20 cellular contexts compared by ENCODE assay signal in genomic region chr2:77767388-77768076, GRCh38.
DNase-seq lines count a peak whose midpoint lies in the region; ATAC-seq, FAIRE-seq and TF ChIP-seq lines count a peak whose summit lies in the region.
"Had no signal": no experiment of that assay in that cellular context is flagged by ENCODE, and none has a peak within 500 bp of the region (broad histone marks: within the 10 kb centered on the region; RNA-seq: fewer than 3 reads in every experiment).

No MANE protein-coding gene starts in this region.

- no peak overlapping the region for H3K23ac ChIP-seq in H1 (ENCODE audit: insufficient read length)

- ATAC-seq in lung (ENCODE audit: insufficient read depth, low FRiP score) (peak; percentile 11), upper lobe of left lung (ENCODE audit: low FRiP score in 2 of 2) (peak; percentile 21 to 59), Right ventricle myocardium superior (ENCODE audit: poor library complexity) (no peak)
- ATAC-seq: GM23338 had no signal

- no peaks in the 10 kb centered on the region for H3K27me3 ChIP-seq in H1 (replicated peaks in 1 of 4; ENCODE audit: control insufficient read depth in 3 of 4, extremely low read depth in 1 of 4, insufficient read depth in 3 of 4, low read length in 3 of 4)
- H3K27me3 ChIP-seq in lung (ENCODE audit: control insufficient read depth, insufficient read depth) = no peaks in the 10 kb centered on the region
- no peaks in the 10 kb centered on the region for H3K27me3 ChIP-seq in upper lobe of left lung
- H3K27me3 ChIP-seq in MG63 = no peaks in the 10 kb centered on the region; the same call in 1 of the 2 replicates

- no peak overlapping the region for H3K9ac ChIP-seq in H1 (replicated peaks in 1 of 4; ENCODE audit: extremely low read depth in 1 of 4, low read depth in 3 of 4, low read length in 3 of 4)

- H3K14ac ChIP-seq in H1 (ENCODE audit: insufficient read length) = no peak overlapping the region

- TF ChIP-seq EP300 in H1 (IDR thresholded peaks at IDR 0.05; ENCODE audit: borderline replicate concordance in 1 of 2, low read depth in 2 of 2, low read length in 2 of 2) = no peak
- no peak for TF ChIP-seq EP300 in upper lobe of left lung (IDR thresholded peaks at IDR 0.05)

- H3K9me3 ChIP-seq in H1 (ENCODE audit: insufficient read depth in 2 of 2, low read depth in 1 of 2, low read length in 1 of 2) (0 out of 4 replicates have a peak, but pooled peaks cover under 1 to 2% of the 10 kb centered on the region in 2 experiments), lung (ENCODE audit: control insufficient read depth in 2 of 2, insufficient read depth in 1 of 2, low read length in 1 of 2) (peaks cover 0 to 7% of the 10 kb centered on the region in 2 donors), upper lobe of left lung (peaks cover 0 to 1% (median 0%) of the 10 kb centered on the region in 4 donors), MG63 (no peaks in the 10 kb centered on the region)
- H3K9me3 ChIP-seq: HAP-1 had no signal

- TF ChIP-seq CTCF in H1 (IDR thresholded peaks at IDR 0.05; ENCODE audit: control extremely low read depth in 1 of 3, insufficient read depth in 1 of 3, low read depth in 1 of 3, low read length in 3 of 3) = no peak
- no peak for TF ChIP-seq CTCF in lung (IDR thresholded peaks at IDR 0.05; ENCODE audit: control extremely low read depth, extremely low read depth)
- no peak for TF ChIP-seq CTCF in upper lobe of left lung (IDR thresholded peaks at IDR 0.05)

- no peaks in the 10 kb centered on the region for H3K36me3 ChIP-seq in H1 (ENCODE audit: control insufficient read depth in 2 of 4, insufficient read depth in 4 of 4, low read length in 3 of 4)
- no peaks in the 10 kb centered on the region for H3K36me3 ChIP-seq in lung (ENCODE audit: control insufficient read depth in 2 of 2, insufficient read depth in 2 of 2, low read length in 2 of 2)
- no peaks in the 10 kb centered on the region for H3K36me3 ChIP-seq in upper lobe of left lung
- no peaks in the 10 kb centered on the region for H3K36me3 ChIP-seq in MG63
- H3K36me3 ChIP-seq: HAP-1 had no signal

- H3K4me3 ChIP-seq in H1 (ENCODE audit: extremely low read depth in 1 of 4, insufficient read depth in 2 of 4, low read depth in 3 of 4, low read length in 4 of 4) = no peak overlapping the region
- no peak overlapping the region for H3K4me3 ChIP-seq in lung
- no peak overlapping the region for H3K4me3 ChIP-seq in upper lobe of left lung
- H3K4me3 ChIP-seq in MG63 = no peak overlapping the region
- H3K4me3 ChIP-seq: GM23338, HAP-1 had no signal

- no peak overlapping the region for H2BK20ac ChIP-seq in H1 (ENCODE audit: low read length)

- H4K20me1 ChIP-seq in H1 (replicated peaks in 1 of 2; ENCODE audit: control insufficient read depth in 1 of 2, insufficient read depth in 2 of 2, low read length in 2 of 2) = no peaks in the 10 kb centered on the region

- no peak for TF ChIP-seq POLR2A in H1 (IDR thresholded peaks at IDR 0.05; ENCODE audit: control extremely low read depth in 1 of 2, low read depth in 2 of 2, low read length in 2 of 2)
- TF ChIP-seq POLR2A in upper lobe of left lung (IDR thresholded peaks at IDR 0.05) = no peak

- no peak overlapping the region for H4K8ac ChIP-seq in H1 (ENCODE audit: extremely low read depth, insufficient read depth, low read length)

- H4K5ac ChIP-seq in H1 (ENCODE audit: insufficient read length, low read depth, low read length) = no peak overlapping the region

- H2BK15ac ChIP-seq in H1 (ENCODE audit: low read length) = no peak overlapping the region

- H2BK120ac ChIP-seq in H1 (replicated peaks; ENCODE audit: low read depth, low read length) = no peak overlapping the region

- no peaks in the 10 kb centered on the region for H3K79me1 ChIP-seq in H1 (ENCODE audit: low read depth, low read length)

- no peak overlapping the region; the same call in 1 of the 2 replicates for H2BK5ac ChIP-seq in H1 (ENCODE audit: low read depth, low read length)

- H3K79me2 ChIP-seq in H1 (ENCODE audit: control insufficient read depth in 1 of 2, insufficient read depth in 2 of 2, low read length in 2 of 2) = no peaks in the 10 kb centered on the region

- TF ChIP-seq RAD21 in H1 (IDR thresholded peaks at IDR 0.05 in 1 of 2, conservative IDR thresholded peaks at IDR 0.05 in 1 of 2; ENCODE audit: low read depth in 2 of 2, low read length in 2 of 2) = no peak

- H3K4me1 ChIP-seq in H1 (replicated peaks in 1 of 4; ENCODE audit: control insufficient read depth in 3 of 4, insufficient read depth in 4 of 4, low read length in 3 of 4) (no peaks in the 10 kb centered on the region), lung (ENCODE audit: control insufficient read depth in 2 of 2, insufficient read depth in 2 of 2, low read length in 2 of 2) (no peaks in the 10 kb centered on the region), upper lobe of left lung (no peaks in the 10 kb centered on the region)
- H3K4me1 ChIP-seq: HAP-1 had no signal

- peak overlapping the region; percentile 32; the same call in 1 of the 2 replicates for H2AFZ ChIP-seq in H1 (ENCODE audit: low read length)
- H2AFZ ChIP-seq: GM23338 had no signal

- no peak overlapping the region for H2BK12ac ChIP-seq in H1 (ENCODE audit: low read depth, low read length)

- CTCF ChIA-PET in H1 (lab: Charles Lee; ENCODE audit: partially characterized antibody) = no interaction called here

- no peak overlapping the region for H3K4me2 ChIP-seq in H1 (ENCODE audit: insufficient read depth in 1 of 2, low read depth in 2 of 2, low read length in 2 of 2)
- H3K4me2 ChIP-seq: GM23338 had no signal

- H2AK5ac ChIP-seq in H1 (ENCODE audit: low read depth, low read length) = no peak overlapping the region

- FAIRE-seq in H1 (lab: Jason Lieb, UNC) (no peak), urothelium cell line (lab: Jason Lieb, UNC) (no peak)
- FAIRE-seq: GM12891, GM18507, H54 had no signal

- no peaks in the 10 kb centered on the region for H3K23me2 ChIP-seq in H1 (ENCODE audit: low read depth, low read length)

- H3K27ac ChIP-seq in H1 (ENCODE audit: low read depth, low read length) (no peak overlapping the region), lung (ENCODE audit: low read depth in 1 of 2, low read length in 1 of 2) (no peak overlapping the region), upper lobe of left lung (no peak overlapping the region)

- H3K18ac ChIP-seq in H1 (ENCODE audit: extremely low read depth, low read length) = no peak overlapping the region

- no peak overlapping the region for H3K56ac ChIP-seq in H1 (replicated peaks; ENCODE audit: insufficient read length, low read depth, low read length)

- WGBS in H1 (ENCODE audit: extremely low coverage in 1 of 2, insufficient coverage in 1 of 2, insufficient read length in 1 of 2, insufficient replicate concordance in 2 of 2, low coverage in 1 of 2, low lambda C conversion rate in 2 of 2, missing lambda C conversion rate in 1 of 2), 2 experiments = 97% methylated on average over 6 of the region's 8 CpGs; no CpG with 5 or more reads in 1 of the 2 experiments
- WGBS in lung, 2 donors = 84% methylated on average over 8 of the region's 8 CpGs
- 75 to 81% methylated on average over 5 to 8 of the region's 8 CpGs for WGBS in upper lobe of left lung, 2 donors

- H4K91ac ChIP-seq in H1 (replicated peaks; ENCODE audit: insufficient read length, low read length) = no peak overlapping the region

- no peak overlapping the region for H3K4ac ChIP-seq in H1 (replicated peaks; ENCODE audit: insufficient read length, low read depth, low read length)

- POLR2A ChIA-PET in H1 (lab: Charles Lee; ENCODE audit: partially characterized antibody) = no interaction called here

- DNase-seq in H1 (ENCODE audit: low read depth in 1 of 2, low spot score in 2 of 2) = no peak
- no peak for DNase-seq in lung (ENCODE audit: low spot score)
- peak in 1 of 2 donors; percentile 45 for DNase-seq in upper lobe of left lung
- DNase-seq in urothelium cell line (ENCODE audit: low spot score) = no peak
- no peak for DNase-seq in Right ventricle myocardium superior
- DNase-seq in posterior vena cava (ENCODE audit: low spot score) = no peak
- DNase-seq in MG63 = no peak
- DNase-seq: C1 segment of cervical spinal cord; Calu3; CD4-positive, alpha-beta memory T cell; COR-L47; DMS53; DMS79 treated with DMSO at 0.1 percent for 48 hours; GF-D8; HFFc6 had no signal

- intact Hi-C loops in Right ventricle myocardium superior (cut with DNase I) = no loop called here
- intact Hi-C loops in posterior vena cava (cut with DNase I) = no loop called here

TF ChIP-seq in H1, 55 proteins besides CTCF, POLR2A, EP300 and RAD21:
- no peak for TF ChIP-seq MAX (IDR thresholded peaks at IDR 0.05)
- TF ChIP-seq NANOG (IDR thresholded peaks at IDR 0.05; ENCODE audit: insufficient read depth, low read depth, low read length, poor library complexity, severe bottlenecking) = no peak
- TF ChIP-seq SIX5 (IDR thresholded peaks at IDR 0.05; ENCODE audit: low read depth, low read length) = no peak
- no peak for TF ChIP-seq RNF2 (IDR thresholded peaks at IDR 0.05; ENCODE audit: borderline replicate concordance, low read depth, low read length, missing control alignments, poor library complexity, severe bottlenecking)
- TF ChIP-seq TAF1 (IDR thresholded peaks at IDR 0.05; ENCODE audit: low read depth, low read length) = no peak
- no peak for TF ChIP-seq FOSL1 (IDR thresholded peaks at IDR 0.05; ENCODE audit: insufficient read depth, low read depth, low read length)
- TF ChIP-seq TBP (IDR thresholded peaks at IDR 0.05; ENCODE audit: low read depth, low read length) = no peak
- TF ChIP-seq SIN3A (conservative IDR thresholded peaks at IDR 0.05 in 1 of 2, IDR thresholded peaks at IDR 0.05 in 1 of 2; ENCODE audit: low read depth in 1 of 2, low read length in 2 of 2) = no peak
- TF ChIP-seq HDAC6 (IDR thresholded peaks at IDR 0.05; ENCODE audit: low read depth, low read length) = no peak
- TF ChIP-seq CBX8 (IDR thresholded peaks at IDR 0.05; ENCODE audit: borderline replicate concordance, low read depth, low read length) = no peak
- TF ChIP-seq JUN (IDR thresholded peaks at IDR 0.05; ENCODE audit: low read depth, low read length) = no peak
TF ChIP-seq in H1: peak in this region for 0.
